Comparison of ENCODE assay signal across 1 cellular context in the genomic region with DNA sequence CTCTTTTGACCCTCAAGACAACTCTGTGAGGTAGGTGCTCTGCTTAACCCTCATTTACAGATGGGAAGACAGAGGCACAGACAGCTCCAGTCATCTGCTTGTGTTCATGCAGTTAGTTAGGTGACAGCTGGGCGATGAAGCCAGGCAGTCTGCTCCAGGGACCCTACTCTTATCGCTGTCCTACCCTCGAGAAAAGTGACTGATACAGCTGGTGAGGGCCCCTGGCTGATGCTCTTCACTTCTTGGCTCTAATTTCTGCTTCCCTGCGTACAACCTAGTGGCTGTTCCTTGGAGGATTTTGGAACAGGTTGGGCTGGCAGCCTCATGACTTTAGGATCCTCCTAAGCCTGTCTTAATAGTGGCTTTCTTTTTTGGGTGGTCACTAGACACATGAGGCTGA.
TF ChIP-seq lines count a peak whose summit lies in the region.

No MANE protein-coding gene starts in this region.

TF ChIP-seq in H1, 55 proteins besides CTCF, POLR2A, EP300 and RAD21:
- TF ChIP-seq, protein P1, sequence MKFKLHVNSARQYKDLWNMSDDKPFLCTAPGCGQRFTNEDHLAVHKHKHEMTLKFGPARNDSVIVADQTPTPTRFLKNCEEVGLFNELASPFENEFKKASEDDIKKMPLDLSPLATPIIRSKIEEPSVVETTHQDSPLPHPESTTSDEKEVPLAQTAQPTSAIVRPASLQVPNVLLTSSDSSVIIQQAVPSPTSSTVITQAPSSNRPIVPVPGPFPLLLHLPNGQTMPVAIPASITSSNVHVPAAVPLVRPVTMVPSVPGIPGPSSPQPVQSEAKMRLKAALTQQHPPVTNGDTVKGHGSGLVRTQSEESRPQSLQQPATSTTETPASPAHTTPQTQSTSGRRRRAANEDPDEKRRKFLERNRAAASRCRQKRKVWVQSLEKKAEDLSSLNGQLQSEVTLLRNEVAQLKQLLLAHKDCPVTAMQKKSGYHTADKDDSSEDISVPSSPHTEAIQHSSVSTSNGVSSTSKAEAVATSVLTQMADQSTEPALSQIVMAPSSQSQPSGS (IDR thresholded peaks at IDR 0.05; ENCODE audit: low read length) = no peak
- TF ChIP-seq TBP (IDR thresholded peaks at IDR 0.05; ENCODE audit: low read depth, low read length) (no peak), RXRA (IDR thresholded peaks at IDR 0.05; ENCODE audit: insufficient read depth, low read depth, low read length) (no peak), NANOG (IDR thresholded peaks at IDR 0.05; ENCODE audit: insufficient read depth, low read depth, low read length, poor library complexity, severe bottlenecking) (no peak), BACH1 (IDR thresholded peaks at IDR 0.05; ENCODE audit: low read length) (no peak)
- TF ChIP-seq, protein P2, sequence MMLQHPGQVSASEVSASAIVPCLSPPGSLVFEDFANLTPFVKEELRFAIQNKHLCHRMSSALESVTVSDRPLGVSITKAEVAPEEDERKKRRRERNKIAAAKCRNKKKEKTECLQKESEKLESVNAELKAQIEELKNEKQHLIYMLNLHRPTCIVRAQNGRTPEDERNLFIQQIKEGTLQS (IDR thresholded peaks at IDR 0.05; ENCODE audit: insufficient read depth, low read depth, low read length) = no peak
